Comparison of ENCODE assay signal across 1 cellular context in genomic region chr11:18394300-18394927, GRCh38.
TF ChIP-seq lines count a peak whose summit lies in the region.

TSS of gene LDHA (plus strand) at chr11:18394563. CDS start at chr11:18396843, 2,280 bp downstream.

TF ChIP-seq in K562, 482 proteins besides CTCF, POLR2A, EP300 and RAD21 (continued from another document and continues in another):
- TF ChIP-seq, protein P1, sequence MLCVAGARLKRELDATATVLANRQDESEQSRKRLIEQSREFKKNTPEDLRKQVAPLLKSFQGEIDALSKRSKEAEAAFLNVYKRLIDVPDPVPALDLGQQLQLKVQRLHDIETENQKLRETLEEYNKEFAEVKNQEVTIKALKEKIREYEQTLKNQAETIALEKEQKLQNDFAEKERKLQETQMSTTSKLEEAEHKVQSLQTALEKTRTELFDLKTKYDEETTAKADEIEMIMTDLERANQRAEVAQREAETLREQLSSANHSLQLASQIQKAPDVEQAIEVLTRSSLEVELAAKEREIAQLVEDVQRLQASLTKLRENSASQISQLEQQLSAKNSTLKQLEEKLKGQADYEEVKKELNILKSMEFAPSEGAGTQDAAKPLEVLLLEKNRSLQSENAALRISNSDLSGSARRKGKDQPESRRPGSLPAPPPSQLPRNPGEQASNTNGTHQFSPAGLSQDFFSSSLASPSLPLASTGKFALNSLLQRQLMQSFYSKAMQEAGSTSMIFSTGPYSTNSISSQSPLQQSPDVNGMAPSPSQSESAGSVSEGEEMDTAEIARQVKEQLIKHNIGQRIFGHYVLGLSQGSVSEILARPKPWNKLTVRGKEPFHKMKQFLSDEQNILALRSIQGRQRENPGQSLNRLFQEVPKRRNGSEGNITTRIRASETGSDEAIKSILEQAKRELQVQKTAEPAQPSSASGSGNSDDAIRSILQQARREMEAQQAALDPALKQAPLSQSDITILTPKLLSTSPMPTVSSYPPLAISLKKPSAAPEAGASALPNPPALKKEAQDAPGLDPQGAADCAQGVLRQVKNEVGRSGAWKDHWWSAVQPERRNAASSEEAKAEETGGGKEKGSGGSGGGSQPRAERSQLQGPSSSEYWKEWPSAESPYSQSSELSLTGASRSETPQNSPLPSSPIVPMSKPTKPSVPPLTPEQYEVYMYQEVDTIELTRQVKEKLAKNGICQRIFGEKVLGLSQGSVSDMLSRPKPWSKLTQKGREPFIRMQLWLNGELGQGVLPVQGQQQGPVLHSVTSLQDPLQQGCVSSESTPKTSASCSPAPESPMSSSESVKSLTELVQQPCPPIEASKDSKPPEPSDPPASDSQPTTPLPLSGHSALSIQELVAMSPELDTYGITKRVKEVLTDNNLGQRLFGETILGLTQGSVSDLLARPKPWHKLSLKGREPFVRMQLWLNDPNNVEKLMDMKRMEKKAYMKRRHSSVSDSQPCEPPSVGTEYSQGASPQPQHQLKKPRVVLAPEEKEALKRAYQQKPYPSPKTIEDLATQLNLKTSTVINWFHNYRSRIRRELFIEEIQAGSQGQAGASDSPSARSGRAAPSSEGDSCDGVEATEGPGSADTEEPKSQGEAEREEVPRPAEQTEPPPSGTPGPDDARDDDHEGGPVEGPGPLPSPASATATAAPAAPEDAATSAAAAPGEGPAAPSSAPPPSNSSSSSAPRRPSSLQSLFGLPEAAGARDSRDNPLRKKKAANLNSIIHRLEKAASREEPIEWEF (CRISPR knock-in tag; IDR thresholded peaks at IDR 0.05) = no peak; the same call in 1 of the 2 replicates
- TF ChIP-seq ZNF696 (CRISPR knock-in tag; conservative IDR thresholded peaks at IDR 0.05) (no peak), ZNF347 (CRISPR knock-in tag; IDR thresholded peaks at IDR 0.05; ENCODE audit: low read depth) (no peak), ILK (tag; IDR thresholded peaks at IDR 0.05; ENCODE audit: borderline replicate concordance, low read depth) (no peak), BACH1 (tag; IDR thresholded peaks at IDR 0.05) (no peak), YY1 (IDR thresholded peaks at IDR 0.05; ENCODE audit: borderline replicate concordance in 1 of 3, control insufficient read depth in 1 of 3, extremely low read depth in 1 of 3, insufficient read depth in 3 of 3, insufficient read length in 1 of 3, insufficient replicate concordance in 2 of 3, low read depth in 1 of 3, low read length in 2 of 3) (peak in 1 of 3 experiments; percentile 59), KDM2B (CRISPR knock-in tag; IDR thresholded peaks at IDR 0.05) (0 out of 2 replicates have a peak, but pooled peaks have one; percentile 63), ZNF133 (CRISPR knock-in tag; IDR thresholded peaks at IDR 0.05) (no peak), SOX6 (IDR thresholded peaks at IDR 0.05) (no peak; the same call in 1 of the 2 replicates), SMARCA5 (IDR thresholded peaks at IDR 0.05) (no peak), RFX5 (IDR thresholded peaks at IDR 0.05; ENCODE audit: low read depth, low read length) (no peak), CTBP1 (IDR thresholded peaks at IDR 0.05; ENCODE audit: borderline replicate concordance) (peak; percentile 65; the same call in 1 of the 2 replicates), CREB1 (IDR thresholded peaks at IDR 0.05) (peak; percentile 95), CREB1 (CRISPR knock-in tag; IDR thresholded peaks at IDR 0.05) (peak; percentile 94), TAF7 (tag; IDR thresholded peaks at IDR 0.05) (no peak), CBFA2T2 (conservative IDR thresholded peaks at IDR 0.05) (no peak; the same call in 1 of the 2 replicates), PHB (CRISPR knock-in tag; IDR thresholded peaks at IDR 0.05) (no peak), FOXP4 (CRISPR knock-in tag; IDR thresholded peaks at IDR 0.05; ENCODE audit: borderline replicate concordance) (peak; percentile 69; the same call in 1 of the 2 replicates), HNRNPLL (IDR thresholded peaks at IDR 0.05; ENCODE audit: low read depth, low read length, poor library complexity, severe bottlenecking) (peak; percentile 82), EHMT2 (IDR thresholded peaks at IDR 0.05) (no peak), SRSF1 (IDR thresholded peaks at IDR 0.05; ENCODE audit: low read depth, low read length) (no peak), GTF2F1 (IDR thresholded peaks at IDR 0.05; ENCODE audit: low read depth, low read length) (peak; percentile 90), FOXK2 (conservative IDR thresholded peaks at IDR 0.05 in 1 of 2, IDR thresholded peaks at IDR 0.05 in 1 of 2; ENCODE audit: low read depth in 2 of 2) (peak; percentile 19 to 67; a peak in 3 of 4 replicates), GATAD2A (IDR thresholded peaks at IDR 0.05) (no peak; the same call in 1 of the 2 replicates), ZBTB1 (CRISPR knock-in tag; IDR thresholded peaks at IDR 0.05; ENCODE audit: borderline replicate concordance, low read depth) (peak; percentile 71), MYNN (IDR thresholded peaks at IDR 0.05) (peak; percentile 27; the same call in 1 of the 2 replicates), MYNN (CRISPR knock-in tag; IDR thresholded peaks at IDR 0.05) (no peak), U2AF2 (optimal IDR thresholded peaks at IDR 0.05; ENCODE audit: low read depth, low read length) (no peak), NRF1 (conservative IDR thresholded peaks at IDR 0.05 in 1 of 2, IDR thresholded peaks at IDR 0.05 in 1 of 2) (peak; percentile 85 to 87), CREB3 (tag; conservative IDR thresholded peaks at IDR 0.05; ENCODE audit: low read depth) (no peak; the same call in 1 of the 2 replicates), NFRKB (IDR thresholded peaks at IDR 0.05; ENCODE audit: low read depth) (no peak), RBM17 (IDR thresholded peaks at IDR 0.05; ENCODE audit: borderline replicate concordance, low read depth, low read length) (no peak), TARDBP (IDR thresholded peaks at IDR 0.05) (no peak), ZNF77 (CRISPR knock-in tag; IDR thresholded peaks at IDR 0.05) (no peak), ZNF583 (CRISPR knock-in tag; IDR thresholded peaks at IDR 0.05) (no peak), NR4A1 (CRISPR knock-in tag; IDR thresholded peaks at IDR 0.05) (no peak), NR4A1 (tag; IDR thresholded peaks at IDR 0.05) (no peak), MNT (conservative IDR thresholded peaks at IDR 0.05) (peak; percentile 99 to 100)
- TF ChIP-seq, protein P2, sequence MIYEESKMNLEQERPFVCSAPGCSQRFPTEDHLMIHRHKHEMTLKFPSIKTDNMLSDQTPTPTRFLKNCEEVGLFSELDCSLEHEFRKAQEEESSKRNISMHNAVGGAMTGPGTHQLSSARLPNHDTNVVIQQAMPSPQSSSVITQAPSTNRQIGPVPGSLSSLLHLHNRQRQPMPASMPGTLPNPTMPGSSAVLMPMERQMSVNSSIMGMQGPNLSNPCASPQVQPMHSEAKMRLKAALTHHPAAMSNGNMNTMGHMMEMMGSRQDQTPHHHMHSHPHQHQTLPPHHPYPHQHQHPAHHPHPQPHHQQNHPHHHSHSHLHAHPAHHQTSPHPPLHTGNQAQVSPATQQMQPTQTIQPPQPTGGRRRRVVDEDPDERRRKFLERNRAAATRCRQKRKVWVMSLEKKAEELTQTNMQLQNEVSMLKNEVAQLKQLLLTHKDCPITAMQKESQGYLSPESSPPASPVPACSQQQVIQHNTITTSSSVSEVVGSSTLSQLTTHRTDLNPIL (CRISPR knock-in tag; IDR thresholded peaks at IDR 0.05) = no peak
- TF ChIP-seq, protein P3, sequence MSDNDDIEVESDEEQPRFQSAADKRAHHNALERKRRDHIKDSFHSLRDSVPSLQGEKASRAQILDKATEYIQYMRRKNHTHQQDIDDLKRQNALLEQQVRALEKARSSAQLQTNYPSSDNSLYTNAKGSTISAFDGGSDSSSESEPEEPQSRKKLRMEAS (CRISPR knock-in tag; IDR thresholded peaks at IDR 0.05) = peak; percentile 98
- TF ChIP-seq, protein P4, sequence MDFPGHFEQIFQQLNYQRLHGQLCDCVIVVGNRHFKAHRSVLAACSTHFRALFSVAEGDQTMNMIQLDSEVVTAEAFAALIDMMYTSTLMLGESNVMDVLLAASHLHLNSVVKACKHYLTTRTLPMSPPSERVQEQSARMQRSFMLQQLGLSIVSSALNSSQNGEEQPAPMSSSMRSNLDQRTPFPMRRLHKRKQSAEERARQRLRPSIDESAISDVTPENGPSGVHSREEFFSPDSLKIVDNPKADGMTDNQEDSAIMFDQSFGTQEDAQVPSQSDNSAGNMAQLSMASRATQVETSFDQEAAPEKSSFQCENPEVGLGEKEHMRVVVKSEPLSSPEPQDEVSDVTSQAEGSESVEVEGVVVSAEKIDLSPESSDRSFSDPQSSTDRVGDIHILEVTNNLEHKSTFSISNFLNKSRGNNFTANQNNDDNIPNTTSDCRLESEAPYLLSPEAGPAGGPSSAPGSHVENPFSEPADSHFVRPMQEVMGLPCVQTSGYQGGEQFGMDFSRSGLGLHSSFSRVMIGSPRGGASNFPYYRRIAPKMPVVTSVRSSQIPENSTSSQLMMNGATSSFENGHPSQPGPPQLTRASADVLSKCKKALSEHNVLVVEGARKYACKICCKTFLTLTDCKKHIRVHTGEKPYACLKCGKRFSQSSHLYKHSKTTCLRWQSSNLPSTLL (IDR thresholded peaks at IDR 0.05) = no peak
- TF ChIP-seq, protein P5, sequence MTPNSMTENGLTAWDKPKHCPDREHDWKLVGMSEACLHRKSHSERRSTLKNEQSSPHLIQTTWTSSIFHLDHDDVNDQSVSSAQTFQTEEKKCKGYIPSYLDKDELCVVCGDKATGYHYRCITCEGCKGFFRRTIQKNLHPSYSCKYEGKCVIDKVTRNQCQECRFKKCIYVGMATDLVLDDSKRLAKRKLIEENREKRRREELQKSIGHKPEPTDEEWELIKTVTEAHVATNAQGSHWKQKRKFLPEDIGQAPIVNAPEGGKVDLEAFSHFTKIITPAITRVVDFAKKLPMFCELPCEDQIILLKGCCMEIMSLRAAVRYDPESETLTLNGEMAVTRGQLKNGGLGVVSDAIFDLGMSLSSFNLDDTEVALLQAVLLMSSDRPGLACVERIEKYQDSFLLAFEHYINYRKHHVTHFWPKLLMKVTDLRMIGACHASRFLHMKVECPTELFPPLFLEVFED (CRISPR knock-in tag; conservative IDR thresholded peaks at IDR 0.05) = no peak
- TF ChIP-seq, protein P6, sequence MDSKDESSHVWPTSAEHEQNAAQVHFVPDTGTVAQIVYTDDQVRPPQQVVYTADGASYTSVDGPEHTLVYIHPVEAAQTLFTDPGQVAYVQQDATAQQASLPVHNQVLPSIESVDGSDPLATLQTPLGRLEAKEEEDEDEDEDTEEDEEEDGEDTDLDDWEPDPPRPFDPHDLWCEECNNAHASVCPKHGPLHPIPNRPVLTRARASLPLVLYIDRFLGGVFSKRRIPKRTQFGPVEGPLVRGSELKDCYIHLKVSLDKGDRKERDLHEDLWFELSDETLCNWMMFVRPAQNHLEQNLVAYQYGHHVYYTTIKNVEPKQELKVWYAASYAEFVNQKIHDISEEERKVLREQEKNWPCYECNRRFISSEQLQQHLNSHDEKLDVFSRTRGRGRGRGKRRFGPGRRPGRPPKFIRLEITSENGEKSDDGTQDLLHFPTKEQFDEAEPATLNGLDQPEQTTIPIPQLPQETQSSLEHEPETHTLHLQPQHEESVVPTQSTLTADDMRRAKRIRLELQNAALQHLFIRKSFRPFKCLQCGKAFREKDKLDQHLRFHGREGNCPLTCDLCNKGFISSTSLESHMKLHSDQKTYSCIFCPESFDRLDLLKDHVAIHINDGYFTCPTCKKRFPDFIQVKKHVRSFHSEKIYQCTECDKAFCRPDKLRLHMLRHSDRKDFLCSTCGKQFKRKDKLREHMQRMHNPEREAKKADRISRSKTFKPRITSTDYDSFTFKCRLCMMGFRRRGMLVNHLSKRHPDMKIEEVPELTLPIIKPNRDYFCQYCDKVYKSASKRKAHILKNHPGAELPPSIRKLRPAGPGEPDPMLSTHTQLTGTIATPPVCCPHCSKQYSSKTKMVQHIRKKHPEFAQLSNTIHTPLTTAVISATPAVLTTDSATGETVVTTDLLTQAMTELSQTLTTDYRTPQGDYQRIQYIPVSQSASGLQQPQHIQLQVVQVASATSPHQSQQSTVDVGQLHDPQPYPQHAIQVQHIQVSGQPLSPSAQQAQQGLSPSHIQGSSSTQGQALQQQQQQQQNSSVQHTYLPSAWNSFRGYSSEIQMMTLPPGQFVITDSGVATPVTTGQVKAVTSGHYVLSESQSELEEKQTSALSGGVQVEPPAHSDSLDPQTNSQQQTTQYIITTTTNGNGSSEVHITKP (IDR thresholded peaks at IDR 0.05; ENCODE audit: partially characterized antibody) = no peak
